Comparison of ENCODE assay signal across 13 cellular contexts in the genomic region with DNA sequence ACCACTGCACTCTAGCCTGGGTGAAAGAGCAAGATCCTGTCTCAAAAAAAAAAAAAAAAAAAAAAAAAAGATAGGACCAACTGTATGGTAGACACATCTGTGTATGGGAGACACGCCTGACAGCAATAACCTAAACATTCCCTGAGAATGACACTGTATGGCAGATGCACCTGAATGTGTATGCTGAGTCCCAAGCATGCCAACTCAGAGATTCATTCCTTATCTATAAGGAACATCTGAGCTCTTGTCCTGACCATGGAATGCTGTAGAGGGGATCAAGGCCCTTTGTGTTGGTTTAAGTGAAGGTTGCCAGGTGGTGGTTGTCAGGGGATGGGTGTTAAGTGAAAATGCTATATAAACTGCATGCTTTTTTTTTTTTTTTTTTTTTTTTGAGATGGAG. TPM values are rescaled to one million over a fixed set of nuclear protein-coding genes. Genes with fewer than 3 reads are reported as not detected.
DNase-seq lines count a peak whose midpoint lies in the region; ATAC-seq, FAIRE-seq and TF ChIP-seq lines count a peak whose summit lies in the region.
"Had no signal": no experiment of that assay in that cellular context is flagged by ENCODE, and none has a peak within 500 bp of the region (broad histone marks: within the 10 kb centered on the region; RNA-seq: fewer than 3 reads in every experiment).

No MANE protein-coding gene starts in this region.

- no peaks in the 10 kb centered on the region; the same call in 1 of the 2 replicates for H3K9me3 ChIP-seq in K562 (replicated peaks; ENCODE audit: control insufficient read depth, insufficient read depth, low read depth, low read length)
- H3K9me3 ChIP-seq in mucosa of descending colon = no peaks in the 10 kb centered on the region
- H3K9me3 ChIP-seq in vagina = no peaks in the 10 kb centered on the region
- H3K9me3 ChIP-seq: BLaER1 had no signal

- ATAC-seq in K562 = no peak
- ATAC-seq in mucosa of descending colon = peak; percentile 14

- no peak for TF ChIP-seq RAD21 in K562 (CRISPR knock-in tag; conservative IDR thresholded peaks at IDR 0.05 in 1 of 2, IDR thresholded peaks at IDR 0.05 in 1 of 2)

- no peaks in the 10 kb centered on the region for H3K36me3 ChIP-seq in K562 (ENCODE audit: control insufficient read depth, insufficient read depth, low read length)
- no peaks in the 10 kb centered on the region for H3K36me3 ChIP-seq in mucosa of descending colon (ENCODE audit: low read depth)
- H3K36me3 ChIP-seq in vagina = no peaks in the 10 kb centered on the region
- H3K36me3 ChIP-seq: BLaER1 had no signal

- FAIRE-seq in K562 (lab: Jason Lieb, UNC) = no peak
- FAIRE-seq: H54 had no signal

- H3K79me2 ChIP-seq in K562 (ENCODE audit: control insufficient read depth, insufficient read depth, low read length) = no peaks in the 10 kb centered on the region

- peak; percentile 44 for DNase-seq in NCI-H2171 treated with DMSO at 0.1 percent for 48 hours (lab: John Stamatoyannopoulos, UW)
- DNase-seq in NCI-H2171 (lab: John Stamatoyannopoulos, UW) = no peak
- DNase-seq in K562 (ENCODE audit: extremely low read depth in 1 of 4, low spot score in 3 of 4) = no peak
- DNase-seq in mucosa of descending colon = no peak
- DNase-seq in vagina (ENCODE audit: extremely low spot score in 2 of 2) = no peak
- no peak for DNase-seq in NCI-H446 (lab: John Stamatoyannopoulos, UW)
- no peak for DNase-seq in SIG-M5 (lab: John Stamatoyannopoulos, UW)
- DNase-seq: 8988T; AML-193; Caco-2; CD8-positive, alpha-beta memory T cell had no signal

- no peak for TF ChIP-seq CTCF in K562 (IDR thresholded peaks at IDR 0.05 in 2 of 3, conservative IDR thresholded peaks at IDR 0.05 in 1 of 3; ENCODE audit: insufficient read depth in 2 of 3, low read depth in 1 of 3, low read length in 3 of 3)
- no peak for TF ChIP-seq CTCF in mucosa of descending colon (IDR thresholded peaks at IDR 0.05)
- TF ChIP-seq CTCF in vagina (IDR thresholded peaks at IDR 0.05) = no peak

- peaks cover 8 to 13% of the 10 kb centered on the region in 2 experiments; a peak in 4 of 5 replicates for H3K4me1 ChIP-seq in K562 (replicated peaks in 1 of 2; ENCODE audit: control insufficient read depth in 2 of 2, insufficient read depth in 2 of 2, low read length in 2 of 2)
- H3K4me1 ChIP-seq in mucosa of descending colon (ENCODE audit: low read depth) = peaks cover 20% of the 10 kb centered on the region
- H3K4me1 ChIP-seq in vagina = peaks cover 41% of the 10 kb centered on the region

- no peaks in the 10 kb centered on the region for H3K9me1 ChIP-seq in K562 (ENCODE audit: control insufficient read depth, insufficient read depth, low read length)

- WGBS in K562 (ENCODE audit: insufficient coverage, low coverage, missing lambda C conversion rate) = no CpG with 5 or more reads among the region's 1 CpG

- H4K20me1 ChIP-seq in K562 (replicated peaks; ENCODE audit: control insufficient read depth, insufficient read depth, low read length) = no peaks in the 10 kb centered on the region
- H4K20me1 ChIP-seq: BLaER1 had no signal

- BruUV-seq in K562 (replicated peaks; lab: Mats Ljungman, UMichigan) = no TSS peak

- H3K27me3 ChIP-seq in K562 (ENCODE audit: control insufficient read depth in 2 of 2, insufficient read depth in 2 of 2, low read length in 2 of 2) (no peaks in the 10 kb centered on the region), vagina (no peaks in the 10 kb centered on the region)
- H3K27me3 ChIP-seq: BLaER1 had no signal

- H3K4me3 ChIP-seq in K562 = no peak overlapping the region
- H3K4me3 ChIP-seq in mucosa of descending colon = no peak overlapping the region
- no peak overlapping the region for H3K4me3 ChIP-seq in vagina
- H3K4me3 ChIP-seq: BLaER1 had no signal

- CTCF ChIA-PET in K562 (lab: Yijun Ruan, JAX; ENCODE audit: low intra/inter-chr PET ratio) = no interaction called here

- TF ChIP-seq POLR2A in K562 (conservative IDR thresholded peaks at IDR 0.05) (no peak), vagina (IDR thresholded peaks at IDR 0.05) (no peak)

- POLR2A ChIA-PET in K562 (lab: Yijun Ruan, JAX) = no interaction called here

- no peak for TF ChIP-seq EP300 in K562 (IDR thresholded peaks at IDR 0.05; ENCODE audit: low read length)

- H3K27ac ChIP-seq in K562 (ENCODE audit: extremely low read depth, low read depth, low read length) = no peak overlapping the region
- H3K27ac ChIP-seq in vagina = peak overlapping the region; percentile 98
- H3K27ac ChIP-seq: BLaER1 had no signal

- no peak overlapping the region for H3K9ac ChIP-seq in K562 (ENCODE audit: insufficient read depth in 1 of 2, low read depth in 2 of 2, low read length in 2 of 2)
- H3K9ac ChIP-seq: BLaER1 had no signal

- in situ Hi-C loops in K562 (cut with MboI) = no loop called here

- H2AFZ ChIP-seq in K562 (ENCODE audit: low read depth, low read length) = no peak overlapping the region

- intact Hi-C loops in K562 (cut with micrococcal nuclease) = no loop called here
- intact Hi-C loops in mucosa of descending colon (cut with DNase I, micrococcal nuclease) = no loop called here
- intact Hi-C loops in vagina (cut with DNase I) = no loop called here

- H3K4me2 ChIP-seq in K562 (ENCODE audit: insufficient read depth, low read length) = no peak overlapping the region
- H3K4me2 ChIP-seq: BLaER1 had no signal

TF ChIP-seq in K562, 482 proteins besides CTCF, POLR2A, EP300 and RAD21:
- TF ChIP-seq CBFA2T3 (IDR thresholded peaks at IDR 0.05) (peak; percentile 13; the same call in 1 of the 2 replicates), ELF1 (tag; IDR thresholded peaks at IDR 0.05) (no peak), E2F4 (CRISPR knock-in tag; IDR thresholded peaks at IDR 0.05; ENCODE audit: low read depth) (no peak), CBX1 (IDR thresholded peaks at IDR 0.05; ENCODE audit: low read depth) (no peak)

RNA-seq across cellular contexts. Expression of gene LGALS3, which starts 19.2 kb away (rescaled TPM):
- total RNA-seq in K562 (2011; cell fraction: chromatin; rRNA removed; ENCODE audit: low replicate concordance) = 0.56 and 1.9 TPM in 2 replicates
- 0.67 and 1.1 TPM in 2 replicates for total RNA-seq in K562 (2011; cell fraction: nucleolus; rRNA removed)
- 0.44 and 1.3 TPM in 2 replicates for total RNA-seq in K562 (2011; cell fraction: nucleoplasm; rRNA removed)
- total RNA-seq in K562 (2014; rRNA removed) = 1.9 and 5.2 TPM in 2 replicates
- 0.73 and 0.89 TPM in 2 replicates for total RNA-seq in K562 (2014; rRNA removed; fragmentation: Illumina TruSeq; extraction: Trizol)
- 1.4 and 1.8 TPM in 2 replicates for total RNA-seq in K562 (2015; rRNA removed; fragmentation: Illumina TruSeq; extraction: Trizol)
- total RNA-seq in K562 (2021) = 1.4 and 1.6 TPM in 2 replicates
- 1.4 and 1.5 TPM in 2 replicates for polyA plus RNA-seq in K562 (2011; rRNA removed)
- 1.2 and 2.0 TPM in 2 replicates for polyA plus RNA-seq in K562 (2011; cell fraction: cytosol; rRNA removed)
- polyA plus RNA-seq in K562 (2011; cell fraction: nucleus; rRNA removed) = 0.48 and 2.0 TPM in 2 replicates
- polyA plus RNA-seq in K562 (2012) = 1.8 and 3.4 TPM in 2 replicates
- polyA plus RNA-seq in K562 (2014; fragmentation: Illumina TruSeq; extraction: Trizol) = 0.76 and 1.1 TPM in 2 replicates
- under 1 TPM; 0.04 to 0.31 TPM for polyA plus RNA-seq in K562 (2014; fragmentation: Nextera tagmentation; extraction: Ambion mirVana)
- 0.99 and 2.7 TPM in 2 replicates for polyA plus RNA-seq in K562 (2014; rRNA removed)
- 0.36 and 1.3 TPM in 2 replicates for polyA minus RNA-seq in K562 (2011; rRNA and poly(A)+ RNA removed)
- polyA minus RNA-seq in K562 (2011; cell fraction: cytosol; rRNA and poly(A)+ RNA removed) = not detected in 2 replicates
- 0.44 and 0.94 TPM in 2 replicates for polyA minus RNA-seq in K562 (2011; cell fraction: nucleus; rRNA and poly(A)+ RNA removed)
- 1,000 to 10,000 TPM in 2 of 3 donors, 100 to 1,000 TPM in 1; 488 to 1,705 (median 1,380) TPM for total RNA-seq in mucosa of descending colon
- total RNA-seq in vagina = 417 TPM

RNA-seq across cellular contexts. Expression of gene MAPK1IP1L, which starts 58.4 kb away (rescaled TPM):
- 33.0 and 36.2 TPM in 2 replicates for total RNA-seq in K562 (2011; cell fraction: chromatin; rRNA removed; ENCODE audit: low replicate concordance)
- 9.7 and 9.9 TPM in 2 replicates for total RNA-seq in K562 (2011; cell fraction: nucleolus; rRNA removed)
- 21.7 and 46.0 TPM in 2 replicates for total RNA-seq in K562 (2011; cell fraction: nucleoplasm; rRNA removed)
- 30.2 and 32.7 TPM in 2 replicates for total RNA-seq in K562 (2014; rRNA removed)
- 39.7 and 40.5 TPM in 2 replicates for total RNA-seq in K562 (2014; rRNA removed; fragmentation: Illumina TruSeq; extraction: Trizol)
- total RNA-seq in K562 (2015; rRNA removed; fragmentation: Illumina TruSeq; extraction: Trizol) = 43.1 and 49.8 TPM in 2 replicates
- 75.8 and 76.5 TPM in 2 replicates for total RNA-seq in K562 (2021)
- 35.9 and 47.3 TPM in 2 replicates for polyA plus RNA-seq in K562 (2011; rRNA removed)
- polyA plus RNA-seq in K562 (2011; cell fraction: cytosol; rRNA removed) = 144 and 246 TPM in 2 replicates
- polyA plus RNA-seq in K562 (2011; cell fraction: nucleus; rRNA removed) = 37.9 and 69.7 TPM in 2 replicates
- 43.8 and 70.2 TPM in 2 replicates for polyA plus RNA-seq in K562 (2012)
- polyA plus RNA-seq in K562 (2014; fragmentation: Illumina TruSeq; extraction: Trizol) = 99.4 and 104 TPM in 2 replicates
- 10 to 100 TPM; 54.6 to 96.8 TPM for polyA plus RNA-seq in K562 (2014; fragmentation: Nextera tagmentation; extraction: Ambion mirVana)
- polyA plus RNA-seq in K562 (2014; rRNA removed) = 41.5 and 47.9 TPM in 2 replicates
- 45.7 and 71.6 TPM in 2 replicates for polyA minus RNA-seq in K562 (2011; rRNA and poly(A)+ RNA removed)
- 118 and 162 TPM in 2 replicates for polyA minus RNA-seq in K562 (2011; cell fraction: cytosol; rRNA and poly(A)+ RNA removed)
- 11.0 and 13.3 TPM in 2 replicates for polyA minus RNA-seq in K562 (2011; cell fraction: nucleus; rRNA and poly(A)+ RNA removed)
- 10 to 100 TPM; 67.7 to 72.7 (median 69.7) TPM for total RNA-seq in mucosa of descending colon
- total RNA-seq in vagina = 39.3 TPM

Comparison
In these comparisons a context has a peak if more than half of its experiments do, and no peak if none do; other contexts are left out.
1. RNA of gene LGALS3, which starts 19.2 kb away (total RNA-seq): 488 to 1,705 TPM in mucosa of descending colon and 417 TPM in vagina (single experiment); 0.44 to 5.2 TPM in K562; every median in the first group is over 10 times any median in the second.